In the genomic region with DNA sequence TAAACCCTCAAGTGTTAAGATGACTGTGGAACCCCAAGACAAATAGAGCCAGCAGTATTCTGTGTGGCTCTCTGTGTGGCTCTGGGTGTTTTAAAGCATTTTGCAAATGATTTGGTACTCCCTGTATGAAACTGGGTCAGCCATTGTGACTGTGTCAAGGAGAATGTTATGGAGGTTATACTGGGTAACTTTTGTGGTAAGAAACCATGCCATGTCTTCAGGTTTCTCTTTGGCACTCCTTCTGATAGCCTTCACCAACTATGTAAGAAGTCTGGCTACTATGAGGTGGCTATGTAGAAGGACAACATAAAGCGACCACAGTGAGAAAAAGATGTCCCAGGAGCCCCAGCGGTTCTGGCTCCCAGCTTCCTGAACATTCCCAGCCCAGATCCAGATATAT, we compare ENCODE assay signal across 21 cellular contexts.
DNase-seq lines count a peak whose midpoint lies in the region; ATAC-seq and TF ChIP-seq lines count a peak whose summit lies in the region.
"Had no signal": no experiment of that assay in that cellular context is flagged by ENCODE, and none has a peak within 500 bp of the region (broad histone marks: within the 10 kb centered on the region; RNA-seq: fewer than 3 reads in every experiment).

No MANE protein-coding gene starts in this region.

- H2AFZ ChIP-seq in GM23338: 0 out of 2 replicates have a peak overlapping the region, but pooled peaks have one; percentile 26

- DNase-seq in GM23338 (ENCODE audit: low spot score): no peak
- peak; percentile 51 for DNase-seq in myocyte (ENCODE audit: low read depth)
- peak; percentile 22 to 35 for DNase-seq in gastrocnemius medialis
- DNase-seq in NOMO-1 treated with DMSO at 0.1 percent for 48 hours (lab: John Stamatoyannopoulos, UW; ENCODE audit: unreplicated experiment): no peak
- no peak for DNase-seq in cerebellar nuclear complex (lab: John Stamatoyannopoulos, UW)
- DNase-seq in AG08395 (ENCODE audit: low spot score): no peak
- DNase-seq: AML-193; BE2C; CD4-positive, alpha-beta T cell; CD8-positive, alpha-beta memory T cell; DMS 273 treated with DMSO at 0.1 percent for 48 hours; DMS79; EL; GDM1; GOT3; HFFc6 had no signal

- H3K9me3 Mint-ChIP-seq in GM23338: peaks cover 4% of the 10 kb centered on the region; the same call in 2 of the 3 replicates
- H3K9me3 Mint-ChIP-seq: HFFc6 had no signal

- intact Hi-C loops in gastrocnemius medialis (cut with DNase I; ENCODE audit: low total_unique reads): no loop called here

- H3K4me3 ChIP-seq in GM23338: no peak overlapping the region
- peak overlapping the region in 2 of 4 donors; percentile 25 to 32 for H3K4me3 ChIP-seq in gastrocnemius medialis
- H3K4me3 ChIP-seq: BLaER1 treated with 17β-estradiol and CSF1 and Interleukin-3, amounts not matched to agents 10 nM and 100 nM; GM12878; HAP-1 had no signal

- H3K9me3 ChIP-seq in gastrocnemius medialis: no peaks in the 10 kb centered on the region
- H3K9me3 ChIP-seq: BE2C, HAP-1 had no signal

- H3K27me3 ChIP-seq in GM23338 (ENCODE audit: insufficient read depth) (no peaks in the 10 kb centered on the region), gastrocnemius medialis (no peaks in the 10 kb centered on the region)
- H3K27me3 ChIP-seq: BE2C; BLaER1 treated with 17β-estradiol and CSF1 and Interleukin-3, amounts not matched to agents 10 nM and 100 nM had no signal

- no peak overlapping the region for H3K4me2 ChIP-seq in GM23338
- H3K4me2 ChIP-seq: BLaER1 treated with 17β-estradiol and CSF1 and Interleukin-3, amounts not matched to agents 10 nM and 100 nM had no signal

- H3K36me3 ChIP-seq in GM23338 (ENCODE audit: insufficient read depth): no peaks in the 10 kb centered on the region
- H3K36me3 ChIP-seq in gastrocnemius medialis: no peaks in the 10 kb centered on the region
- H3K36me3 ChIP-seq: BE2C; BLaER1 treated with 17β-estradiol and CSF1 and Interleukin-3, amounts not matched to agents 10 nM and 100 nM; HAP-1 had no signal

- in situ Hi-C loops in gastrocnemius medialis (cut with MboI; ENCODE audit: low sequenced_read_pairs in 4 of 4): no loop called here

- 0 out of 3 replicates have a peak, but pooled peaks cover 3% of the 10 kb centered on the region for H3K36me3 Mint-ChIP-seq in GM23338 (ENCODE audit: low read depth)
- H3K36me3 Mint-ChIP-seq: CD14-positive monocyte; CD8-positive, alpha-beta memory T cell had no signal

- H3F3A ChIP-seq in GM23338 (replicated peaks; ENCODE audit: low read depth): no peaks in the 10 kb centered on the region

- H3K79me2 ChIP-seq in GM23338 (replicated peaks; ENCODE audit: insufficient read depth): no peaks in the 10 kb centered on the region

- no peak overlapping the region for H3K4me3 Mint-ChIP-seq in GM23338
- H3K4me3 Mint-ChIP-seq: CD14-positive monocyte; CD4-positive, alpha-beta T cell; CD8-positive, alpha-beta memory T cell; HFFc6 had no signal

- no peaks in the 10 kb centered on the region for H4K20me1 ChIP-seq in GM23338 (replicated peaks; ENCODE audit: insufficient read depth)
- H4K20me1 ChIP-seq: BLaER1 treated with 17β-estradiol and CSF1 and Interleukin-3, amounts not matched to agents 10 nM and 100 nM had no signal

- H3K27ac ChIP-seq in GM23338 (ENCODE audit: low read depth): no peak overlapping the region
- peak overlapping the region; percentile 81 to 96 (median 86) for H3K27ac ChIP-seq in gastrocnemius medialis
- H3K27ac ChIP-seq: 22Rv1; BLaER1 treated with 17β-estradiol and CSF1 and Interleukin-3, amounts not matched to agents 10 nM and 100 nM had no signal

- H3K9me2 ChIP-seq in GM23338 (ENCODE audit: insufficient read depth): no peaks in the 10 kb centered on the region

- no peaks in the 10 kb centered on the region for H3K27me3 Mint-ChIP-seq in GM23338 (ENCODE audit: insufficient read depth, low read depth, poor library complexity)
- H3K27me3 Mint-ChIP-seq: CD4-positive, alpha-beta T cell had no signal

- no peaks in the 10 kb centered on the region for H3K4me1 Mint-ChIP-seq in GM23338
- H3K4me1 Mint-ChIP-seq: CD14-positive monocyte; CD8-positive, alpha-beta memory T cell had no signal

- no peaks in the 10 kb centered on the region for H3K4me1 ChIP-seq in GM23338 (ENCODE audit: insufficient read depth)
- peaks cover 23 to 25% of the 10 kb centered on the region in 2 donors for H3K4me1 ChIP-seq in gastrocnemius medialis
- H3K4me1 ChIP-seq: BE2C; BLaER1 treated with 17β-estradiol and CSF1 and Interleukin-3, amounts not matched to agents 10 nM and 100 nM; HAP-1 had no signal

- no peak overlapping the region for H3K27ac Mint-ChIP-seq in GM23338
- H3K27ac Mint-ChIP-seq: CD14-positive monocyte; CD4-positive, alpha-beta T cell; CD8-positive, alpha-beta memory T cell; HFFc6 had no signal

- no peak for TF ChIP-seq CTCF in GM23338 (conservative IDR thresholded peaks at IDR 0.05; ENCODE audit: low read depth in 2 of 2)
- no peak for TF ChIP-seq CTCF in gastrocnemius medialis (IDR thresholded peaks at IDR 0.05 in 4 of 5, conservative IDR thresholded peaks at IDR 0.05 in 1 of 5)

- no peak for ATAC-seq in GM23338
- ATAC-seq in gastrocnemius medialis: peak; percentile 88 to 94
- ATAC-seq: GM12878 had no signal

- peak in 1 of 2 donors; percentile 38 for TF ChIP-seq POLR2A in gastrocnemius medialis (IDR thresholded peaks at IDR 0.05)

TF ChIP-seq in GM23338, 12 proteins besides CTCF, POLR2A, EP300 and RAD21 (continues in another document):
- TF ChIP-seq POLR2AphosphoS5 (IDR thresholded peaks at IDR 0.05; ENCODE audit: low read depth) (no peak), EZH2phosphoT487 (IDR thresholded peaks at IDR 0.05; ENCODE audit: unreplicated experiment) (no peak), NANOG (IDR thresholded peaks at IDR 0.05; ENCODE audit: borderline replicate concordance) (no peak), CREB1 (CRISPR knock-in tag; IDR thresholded peaks at IDR 0.05; ENCODE audit: low read depth) (no peak), EZH2 (IDR thresholded peaks at IDR 0.05; ENCODE audit: low read depth, unreplicated experiment) (no peak), STAT1 (IDR thresholded peaks at IDR 0.05; ENCODE audit: unreplicated experiment) (no peak), ZNF331 (CRISPR knock-in tag; IDR thresholded peaks at IDR 0.05; ENCODE audit: low read depth) (no peak)
- TF ChIP-seq, protein P1, sequence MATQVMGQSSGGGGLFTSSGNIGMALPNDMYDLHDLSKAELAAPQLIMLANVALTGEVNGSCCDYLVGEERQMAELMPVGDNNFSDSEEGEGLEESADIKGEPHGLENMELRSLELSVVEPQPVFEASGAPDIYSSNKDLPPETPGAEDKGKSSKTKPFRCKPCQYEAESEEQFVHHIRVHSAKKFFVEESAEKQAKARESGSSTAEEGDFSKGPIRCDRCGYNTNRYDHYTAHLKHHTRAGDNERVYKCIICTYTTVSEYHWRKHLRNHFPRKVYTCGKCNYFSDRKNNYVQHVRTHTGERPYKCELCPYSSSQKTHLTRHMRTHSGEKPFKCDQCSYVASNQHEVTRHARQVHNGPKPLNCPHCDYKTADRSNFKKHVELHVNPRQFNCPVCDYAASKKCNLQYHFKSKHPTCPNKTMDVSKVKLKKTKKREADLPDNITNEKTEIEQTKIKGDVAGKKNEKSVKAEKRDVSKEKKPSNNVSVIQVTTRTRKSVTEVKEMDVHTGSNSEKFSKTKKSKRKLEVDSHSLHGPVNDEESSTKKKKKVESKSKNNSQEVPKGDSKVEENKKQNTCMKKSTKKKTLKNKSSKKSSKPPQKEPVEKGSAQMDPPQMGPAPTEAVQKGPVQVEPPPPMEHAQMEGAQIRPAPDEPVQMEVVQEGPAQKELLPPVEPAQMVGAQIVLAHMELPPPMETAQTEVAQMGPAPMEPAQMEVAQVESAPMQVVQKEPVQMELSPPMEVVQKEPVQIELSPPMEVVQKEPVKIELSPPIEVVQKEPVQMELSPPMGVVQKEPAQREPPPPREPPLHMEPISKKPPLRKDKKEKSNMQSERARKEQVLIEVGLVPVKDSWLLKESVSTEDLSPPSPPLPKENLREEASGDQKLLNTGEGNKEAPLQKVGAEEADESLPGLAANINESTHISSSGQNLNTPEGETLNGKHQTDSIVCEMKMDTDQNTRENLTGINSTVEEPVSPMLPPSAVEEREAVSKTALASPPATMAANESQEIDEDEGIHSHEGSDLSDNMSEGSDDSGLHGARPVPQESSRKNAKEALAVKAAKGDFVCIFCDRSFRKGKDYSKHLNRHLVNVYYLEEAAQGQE (IDR thresholded peaks at IDR 0.05; ENCODE audit: unreplicated experiment): no peak
- TF ChIP-seq, protein P2, sequence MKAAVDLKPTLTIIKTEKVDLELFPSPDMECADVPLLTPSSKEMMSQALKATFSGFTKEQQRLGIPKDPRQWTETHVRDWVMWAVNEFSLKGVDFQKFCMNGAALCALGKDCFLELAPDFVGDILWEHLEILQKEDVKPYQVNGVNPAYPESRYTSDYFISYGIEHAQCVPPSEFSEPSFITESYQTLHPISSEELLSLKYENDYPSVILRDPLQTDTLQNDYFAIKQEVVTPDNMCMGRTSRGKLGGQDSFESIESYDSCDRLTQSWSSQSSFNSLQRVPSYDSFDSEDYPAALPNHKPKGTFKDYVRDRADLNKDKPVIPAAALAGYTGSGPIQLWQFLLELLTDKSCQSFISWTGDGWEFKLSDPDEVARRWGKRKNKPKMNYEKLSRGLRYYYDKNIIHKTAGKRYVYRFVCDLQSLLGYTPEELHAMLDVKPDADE (IDR thresholded peaks at IDR 0.05): no peak

Comparison
In these comparisons a context has a peak if more than half of its experiments do, and no peak if none do; other contexts are left out.
1. DNase-seq: peak in myocyte (single experiment) and gastrocnemius medialis (2 of 2); none in GM23338 (single experiment), NOMO-1 treated with DMSO at 0.1 percent for 48 hours (single experiment), cerebellar nuclear complex (0 of 2) and AG08395 (single experiment).